Comparison of ENCODE assay signal across 12 cellular contexts in genomic region chr1:180849031-180849775, GRCh38.
A peak's percentile ranks its signal among the peaks of the same experiment; 100 is the strongest.
DNase-seq lines count a peak whose midpoint lies in the region; ATAC-seq, FAIRE-seq and TF ChIP-seq lines count a peak whose summit lies in the region.
"Had no signal": no experiment of that assay in that cellular context is flagged by ENCODE, and none has a peak within 500 bp of the region (broad histone marks: within the 10 kb centered on the region; RNA-seq: fewer than 3 reads in every experiment).

No MANE protein-coding gene starts in this region.

- DNase-seq in K562 (ENCODE audit: extremely low read depth in 1 of 4, low spot score in 3 of 4) (no peak), posterior cingulate gyrus (no peak), GM03348 (ENCODE audit: low spot score) (no peak), small intestine (no peak), colonic mucosa (no peak)
- DNase-seq: activated CD4-positive, alpha-beta T cell treated with anti-CD3 and anti-CD28 coated beads, Interleukin-2, amount 10 ng/mL, durations not matched to agents 7 days and 5 days; NCI-H1105 had no signal

- TF ChIP-seq RAD21 in K562 (CRISPR knock-in tag; conservative IDR thresholded peaks at IDR 0.05 in 1 of 2, IDR thresholded peaks at IDR 0.05 in 1 of 2): no peak

- FAIRE-seq in K562 (lab: Jason Lieb, UNC) (no peak), small intestine (lab: Jason Lieb, UNC) (no peak)
- FAIRE-seq: endothelial cell of umbilical vein had no signal

- ATAC-seq in GM18858 (IDR thresholded peaks at IDR 0.05; ENCODE audit: unreplicated experiment) (peak; percentile 48), GM21526 (IDR thresholded peaks at IDR 0.05; ENCODE audit: low FRiP score, unreplicated experiment) (peak; percentile 63), HG03135 (IDR thresholded peaks at IDR 0.05; ENCODE audit: unreplicated experiment) (peak; percentile 71), K562 (no peak)

- H3K9me3 ChIP-seq in K562 (replicated peaks; ENCODE audit: control insufficient read depth, insufficient read depth, low read depth, low read length) (no peaks in the 10 kb centered on the region), small intestine (ENCODE audit: control insufficient read depth, low read depth) (no peaks in the 10 kb centered on the region), colonic mucosa (no peaks in the 10 kb centered on the region)
- H3K9me3 ChIP-seq: SJSA1 had no signal

- H3K4me3 ChIP-seq in K562: no peak overlapping the region
- no peak overlapping the region for H3K4me3 ChIP-seq in small intestine (ENCODE audit: low read depth in 1 of 2, low read length in 2 of 2)
- no peak overlapping the region for H3K4me3 ChIP-seq in colonic mucosa
- H3K4me3 ChIP-seq: SJSA1 had no signal

- peaks cover 9% of the 10 kb centered on the region; the same call in 1 of the 3 replicates for H3K36me3 ChIP-seq in K562 (ENCODE audit: control insufficient read depth, insufficient read depth, low read length)
- H3K36me3 ChIP-seq in small intestine (ENCODE audit: control insufficient read depth in 2 of 2, insufficient read depth in 2 of 2, low read length in 2 of 2): no peaks in the 10 kb centered on the region
- no peaks in the 10 kb centered on the region for H3K36me3 ChIP-seq in colonic mucosa
- H3K36me3 ChIP-seq: SJSA1 had no signal

- POLR2A ChIA-PET in K562 (lab: Yijun Ruan, JAX): no interaction called here

- BruUV-seq in K562 (replicated peaks; lab: Mats Ljungman, UMichigan): no TSS peak

- in situ Hi-C loops in K562 (cut with MboI): no loop called here

- no peak overlapping the region for H3K27ac ChIP-seq in K562 (ENCODE audit: extremely low read depth, low read depth, low read length)
- no peak overlapping the region for H3K27ac ChIP-seq in small intestine (ENCODE audit: low read depth in 1 of 2, low read length in 1 of 2)
- no peak overlapping the region for H3K27ac ChIP-seq in colonic mucosa
- H3K27ac ChIP-seq: SJSA1 had no signal

- WGBS in K562 (ENCODE audit: insufficient coverage, low coverage, missing lambda C conversion rate): 80% methylated on average over 6 of the region's 6 CpGs
- WGBS in small intestine, 3 donors: 72 to 77% (median 77%) methylated on average over 6 of the region's 6 CpGs

- peaks cover 0 to 7% of the 10 kb centered on the region in 2 experiments; a peak in 3 of 5 replicates for H3K4me1 ChIP-seq in K562 (replicated peaks in 1 of 2; ENCODE audit: control insufficient read depth in 2 of 2, insufficient read depth in 2 of 2, low read length in 2 of 2)
- no peaks in the 10 kb centered on the region for H3K4me1 ChIP-seq in small intestine (ENCODE audit: control insufficient read depth in 2 of 2, insufficient read depth in 1 of 2, low read depth in 1 of 2, low read length in 1 of 2)
- no peaks in the 10 kb centered on the region for H3K4me1 ChIP-seq in colonic mucosa
- H3K4me1 ChIP-seq: SJSA1 had no signal

- H3K27me3 ChIP-seq in K562 (ENCODE audit: control insufficient read depth in 2 of 2, insufficient read depth in 2 of 2, low read length in 2 of 2): no peaks in the 10 kb centered on the region
- H3K27me3 ChIP-seq in small intestine (ENCODE audit: control insufficient read depth in 2 of 2, insufficient read depth in 2 of 2, low read length in 2 of 2): no peaks in the 10 kb centered on the region
- no peaks in the 10 kb centered on the region for H3K27me3 ChIP-seq in colonic mucosa
- H3K27me3 ChIP-seq: SJSA1 had no signal

- TF ChIP-seq EP300 in K562 (IDR thresholded peaks at IDR 0.05; ENCODE audit: low read length): no peak

- no peaks in the 10 kb centered on the region for H3K79me2 ChIP-seq in K562 (ENCODE audit: control insufficient read depth, insufficient read depth, low read length)

- CTCF ChIA-PET in K562 (lab: Yijun Ruan, JAX; ENCODE audit: low intra/inter-chr PET ratio): no interaction called here

- H3K9ac ChIP-seq in K562 (ENCODE audit: insufficient read depth in 1 of 2, low read depth in 2 of 2, low read length in 2 of 2) (no peak overlapping the region), colonic mucosa (ENCODE audit: low read depth in 2 of 2, low read length in 2 of 2) (no peak overlapping the region)

- H3K9me1 ChIP-seq in K562 (ENCODE audit: control insufficient read depth, insufficient read depth, low read length): no peaks in the 10 kb centered on the region

- no peak overlapping the region for H3K4me2 ChIP-seq in K562 (ENCODE audit: insufficient read depth, low read length)

- H2AFZ ChIP-seq in K562 (ENCODE audit: low read depth, low read length): no peak overlapping the region

- TF ChIP-seq POLR2A in K562 (conservative IDR thresholded peaks at IDR 0.05): no peak

- intact Hi-C loops in K562 (cut with micrococcal nuclease) (no loop called here), posterior cingulate gyrus (cut with DNase I) (no loop called here), colonic mucosa (cut with DNase I) (no loop called here)

- TF ChIP-seq CTCF in K562 (IDR thresholded peaks at IDR 0.05 in 2 of 3, conservative IDR thresholded peaks at IDR 0.05 in 1 of 3; ENCODE audit: insufficient read depth in 2 of 3, low read depth in 1 of 3, low read length in 3 of 3) (no peak), colonic mucosa (IDR thresholded peaks at IDR 0.05) (no peak)

- H4K20me1 ChIP-seq in K562 (replicated peaks; ENCODE audit: control insufficient read depth, insufficient read depth, low read length): 0 out of 2 replicates have a peak, but pooled peaks cover 1% of the 10 kb centered on the region

TF ChIP-seq in K562, 482 proteins besides CTCF, POLR2A, EP300 and RAD21:
- TF ChIP-seq PCBP1 (IDR thresholded peaks at IDR 0.05; ENCODE audit: low read depth, low read length, poor library complexity, severe bottlenecking): no peak
- peak; percentile 75 for TF ChIP-seq TFE3 (CRISPR knock-in tag; IDR thresholded peaks at IDR 0.05)
- TF ChIP-seq ZNF586 (CRISPR knock-in tag; conservative IDR thresholded peaks at IDR 0.05): no peak
- no peak for TF ChIP-seq KAT7 (CRISPR knock-in tag; IDR thresholded peaks at IDR 0.05; ENCODE audit: borderline replicate concordance)
